Comparison of ENCODE assay signal across 24 cellular contexts in genomic region chr2:162609798-162610197, GRCh38.
DNase-seq lines count a peak whose midpoint lies in the region; ATAC-seq and TF ChIP-seq lines count a peak whose summit lies in the region.
"Had no signal": no experiment of that assay in that cellular context is flagged by ENCODE, and none has a peak within 500 bp of the region (broad histone marks: within the 10 kb centered on the region; RNA-seq: fewer than 3 reads in every experiment).

No MANE protein-coding gene starts in this region.

- H3K36me3 Mint-ChIP-seq in WTC11 (no peaks in the 10 kb centered on the region), mesothelial cell of epicardium (no peaks in the 10 kb centered on the region), osteocyte (ENCODE audit: unreplicated experiment) (no peaks in the 10 kb centered on the region)
- H3K36me3 Mint-ChIP-seq: CD14-positive monocyte; CD4-positive, alpha-beta memory T cell; CD4-positive, CD25-positive, alpha-beta regulatory T cell; CD8-positive, alpha-beta memory T cell had no signal

- CTCF ChIA-PET in WTC11 (lab: Charles Lee): no interaction called here

- DNase-seq in WTC11 (ENCODE audit: low spot score) (no peak), mesothelial cell of epicardium (ENCODE audit: low spot score in 2 of 2, unreplicated experiment in 2 of 2) (no peak), osteocyte (ENCODE audit: extremely low spot score, unreplicated experiment) (no peak), NCI-H2171 (lab: John Stamatoyannopoulos, UW) (no peak), NCI-H2107 (lab: John Stamatoyannopoulos, UW) (no peak), AG08395 (ENCODE audit: low spot score) (no peak)
- DNase-seq: 8988T; ACHN; BE2C; C1 segment of cervical spinal cord; CD4-positive, alpha-beta memory T cell; CD4-positive, CD25-positive, alpha-beta regulatory T cell; CD8-positive, alpha-beta memory T cell; COR-L47; DMS 273 treated with DMSO at 0.1 percent for 48 hours; DMS153; DMS53; DMS79; DND-41; EL; GDM1 had no signal

- H3K9me3 Mint-ChIP-seq in WTC11 (no peaks in the 10 kb centered on the region), mesothelial cell of epicardium (no peaks in the 10 kb centered on the region), osteocyte (ENCODE audit: unreplicated experiment) (no peaks in the 10 kb centered on the region)
- H3K9me3 Mint-ChIP-seq: CD4-positive, CD25-positive, alpha-beta regulatory T cell had no signal

- POLR2A ChIA-PET in WTC11 (lab: Charles Lee): no interaction called here

- peaks cover 19% of the 10 kb centered on the region for H3K4me1 Mint-ChIP-seq in WTC11
- peaks cover 14% of the 10 kb centered on the region for H3K4me1 Mint-ChIP-seq in mesothelial cell of epicardium
- peaks cover 10% of the 10 kb centered on the region for H3K4me1 Mint-ChIP-seq in osteocyte (ENCODE audit: unreplicated experiment)
- H3K4me1 Mint-ChIP-seq: CD14-positive monocyte; CD4-positive, alpha-beta memory T cell; CD4-positive, CD25-positive, alpha-beta regulatory T cell; CD8-positive, alpha-beta memory T cell had no signal

- ATAC-seq in WTC11 (peak; percentile 65), GM18505 (IDR thresholded peaks at IDR 0.05; ENCODE audit: unreplicated experiment) (no peak)
- ATAC-seq: GM12878 had no signal

- H3K4me3 Mint-ChIP-seq in WTC11 (no peak overlapping the region), mesothelial cell of epicardium (no peak overlapping the region), osteocyte (ENCODE audit: unreplicated experiment) (no peak overlapping the region)
- H3K4me3 Mint-ChIP-seq: CD14-positive monocyte; CD4-positive, alpha-beta memory T cell; CD4-positive, CD25-positive, alpha-beta regulatory T cell; CD8-positive, alpha-beta memory T cell had no signal

- TF ChIP-seq POLR2A in GM18505 (IDR thresholded peaks at IDR 0.05; ENCODE audit: borderline replicate concordance, extremely low read depth, insufficient read depth, insufficient read length): no peak

- H3K27ac Mint-ChIP-seq in WTC11 (no peak overlapping the region), mesothelial cell of epicardium (peak overlapping the region; percentile 8), osteocyte (ENCODE audit: unreplicated experiment) (peak overlapping the region; percentile 15)
- H3K27ac Mint-ChIP-seq: CD14-positive monocyte; CD4-positive, alpha-beta memory T cell; CD4-positive, CD25-positive, alpha-beta regulatory T cell; CD8-positive, alpha-beta memory T cell had no signal

- TF ChIP-seq CTCF in WTC11 (IDR thresholded peaks at IDR 0.05): no peak
- no peak for TF ChIP-seq CTCF in mesothelial cell of epicardium (IDR thresholded peaks at IDR 0.05; ENCODE audit: unreplicated experiment)
- no peak for TF ChIP-seq CTCF in osteocyte (IDR thresholded peaks at IDR 0.05)

- no peaks in the 10 kb centered on the region for H3K27me3 Mint-ChIP-seq in WTC11 (ENCODE audit: low read depth)
- H3K27me3 Mint-ChIP-seq in mesothelial cell of epicardium (ENCODE audit: low read depth): no peaks in the 10 kb centered on the region
- H3K27me3 Mint-ChIP-seq in osteocyte (ENCODE audit: unreplicated experiment): peaks cover 2% of the 10 kb centered on the region
- H3K27me3 Mint-ChIP-seq: CD4-positive, alpha-beta memory T cell; CD4-positive, CD25-positive, alpha-beta regulatory T cell; CD8-positive, alpha-beta memory T cell had no signal

TF ChIP-seq in WTC11, 78 proteins besides CTCF, POLR2A, EP300 and RAD21:
- TF ChIP-seq ELF4 (CRISPR knock-in tag; IDR thresholded peaks at IDR 0.05; ENCODE audit: low read depth) (no peak), ATF1 (CRISPR knock-in tag; IDR thresholded peaks at IDR 0.05) (no peak), PREB (CRISPR knock-in tag; IDR thresholded peaks at IDR 0.05; ENCODE audit: borderline replicate concordance) (no peak), MYBL2 (CRISPR knock-in tag; IDR thresholded peaks at IDR 0.05) (no peak), ZNF263 (CRISPR knock-in tag; IDR thresholded peaks at IDR 0.05; ENCODE audit: low read depth) (no peak), AR (CRISPR knock-in tag; IDR thresholded peaks at IDR 0.05) (no peak), CBFB (CRISPR knock-in tag; IDR thresholded peaks at IDR 0.05; ENCODE audit: low read depth) (no peak), GRHL2 (CRISPR knock-in tag; IDR thresholded peaks at IDR 0.05; ENCODE audit: insufficient replicate concordance, severe bottlenecking) (no peak), ZNF532 (CRISPR knock-in tag; IDR thresholded peaks at IDR 0.05; ENCODE audit: borderline replicate concordance) (no peak), RELA (CRISPR knock-in tag; IDR thresholded peaks at IDR 0.05; ENCODE audit: borderline replicate concordance) (no peak), EMX1 (CRISPR knock-in tag; IDR thresholded peaks at IDR 0.05) (no peak), ZNF671 (CRISPR knock-in tag; IDR thresholded peaks at IDR 0.05) (no peak), SOX15 (CRISPR knock-in tag; IDR thresholded peaks at IDR 0.05) (no peak), MAX (CRISPR knock-in tag; IDR thresholded peaks at IDR 0.05) (no peak), FOXK1 (CRISPR knock-in tag; IDR thresholded peaks at IDR 0.05) (no peak)
